In genomic region chr11:122177238-122177637, GRCh38 we compare ENCODE assay signal across 26 cellular contexts.
A peak's percentile ranks its signal among the peaks of the same experiment; 100 is the strongest.
DNase-seq lines count a peak whose midpoint lies in the region; ATAC-seq, FAIRE-seq and TF ChIP-seq lines count a peak whose summit lies in the region.
"Had no signal": no experiment of that assay in that cellular context is flagged by ENCODE, and none has a peak within 500 bp of the region (broad histone marks: within the 10 kb centered on the region; RNA-seq: fewer than 3 reads in every experiment).

No MANE protein-coding gene starts in this region.

- peaks cover 97% of the 10 kb centered on the region for H3K79me2 ChIP-seq in PC-3 (ENCODE audit: low read length)

- no peaks in the 10 kb centered on the region for H3K9me3 Mint-ChIP-seq in neural crest cell
- H3K9me3 Mint-ChIP-seq: activated CD4-positive, alpha-beta memory T cell treated with anti-CD3 and anti-CD28 coated beads for 36 hours; activated naive CD4-positive, alpha-beta T cell treated with anti-CD3 and anti-CD28 coated beads for 36 hours; brain; memory B cell; nephron progenitor cell; stimulated activated memory B cell treated with anti-CD40 and anti-IgM and Interleukin-4, amounts not matched to agents 10 μg/mL and 1 μg/mL and 100 μg/mL, for 72 hours; type B pancreatic cell had no signal

- peak overlapping the region; percentile 14 for H3K4me3 Mint-ChIP-seq in neural crest cell
- H3K4me3 Mint-ChIP-seq: activated CD4-positive, alpha-beta memory T cell treated with anti-CD3 and anti-CD28 coated beads for 36 hours; activated naive CD4-positive, alpha-beta T cell treated with anti-CD3 and anti-CD28 coated beads for 36 hours; brain; IgD-negative memory B cell; memory B cell; nephron progenitor cell; stimulated activated memory B cell treated with anti-CD40 and anti-IgM and Interleukin-4, amounts not matched to agents 10 μg/mL and 1 μg/mL and 100 μg/mL, for 72 hours; type B pancreatic cell had no signal

- peaks cover 55% of the 10 kb centered on the region for H3K4me1 Mint-ChIP-seq in neural crest cell
- H3K4me1 Mint-ChIP-seq: IgD-negative memory B cell; memory B cell; stimulated activated memory B cell treated with anti-CD40 and anti-IgM and Interleukin-4, amounts not matched to agents 10 μg/mL and 1 μg/mL and 100 μg/mL, for 72 hours had no signal

- FAIRE-seq in GM19239 (lab: Jason Lieb, UNC) = no peak
- FAIRE-seq: GM18507, H1, islet of Langerhans had no signal

- H3K27ac ChIP-seq in PC-3 (ENCODE audit: low read length) = peak overlapping the region; percentile 99
- peak overlapping the region; percentile 6 to 91 (median 79) for H3K27ac ChIP-seq in dorsolateral prefrontal cortex
- H3K27ac ChIP-seq: esophagus squamous epithelium, VCaP had no signal

- no peak for ATAC-seq in PC-3
- ATAC-seq in GM21619 (IDR thresholded peaks at IDR 0.05; ENCODE audit: unreplicated experiment) = no peak
- ATAC-seq in HG03457 (IDR thresholded peaks at IDR 0.05; ENCODE audit: unreplicated experiment) = no peak
- ATAC-seq: stimulated activated memory B cell treated with anti-CD40 and anti-IgM and Interleukin-4, amounts not matched to agents 10 μg/mL and 1 μg/mL and 100 μg/mL, for 72 hours had no signal

- peaks cover 26% of the 10 kb centered on the region for H3F3A ChIP-seq in PC-3 (ENCODE audit: low read length, unreplicated experiment)

- H3K27me3 ChIP-seq in PC-3 (ENCODE audit: low read length) = no peaks in the 10 kb centered on the region
- H3K27me3 ChIP-seq in dorsolateral prefrontal cortex = no peaks in the 10 kb centered on the region
- H3K27me3 ChIP-seq: esophagus squamous epithelium had no signal

- H3K27me3 Mint-ChIP-seq in neural crest cell (ENCODE audit: low read depth) = no peaks in the 10 kb centered on the region
- H3K27me3 Mint-ChIP-seq: brain; memory B cell; stimulated activated memory B cell treated with anti-CD40 and anti-IgM and Interleukin-4, amounts not matched to agents 10 μg/mL and 1 μg/mL and 100 μg/mL, for 72 hours had no signal

- peaks cover 69% of the 10 kb centered on the region for H3K36me3 ChIP-seq in PC-3 (ENCODE audit: low read depth, low read length)
- H3K36me3 ChIP-seq: esophagus squamous epithelium had no signal

- no TSS peak for BruUV-seq in PC-3 (replicated peaks; lab: Mats Ljungman, UMichigan)

- DNase-seq in AG04449 (ENCODE audit: low read depth, low spot score) (no peak), PC-3 (no peak), dorsolateral prefrontal cortex (no peak), neural crest cell (ENCODE audit: low read depth, low spot score) (no peak), UCSD-AML1 (lab: John Stamatoyannopoulos, UW; ENCODE audit: unreplicated experiment) (no peak), GM19239 (ENCODE audit: insufficient read length, low spot score) (no peak)
- DNase-seq: activated CD4-positive, alpha-beta memory T cell treated with anti-CD3 and anti-CD28 coated beads for 36 hours; activated naive CD4-positive, alpha-beta T cell treated with anti-CD3 and anti-CD28 coated beads for 36 hours; activated T-cell treated with anti-CD3 and anti-CD28 coated beads, Interleukin-2, amount 50 U/mL, for 1 hour; esophagus squamous epithelium; NCI-H187 treated with DMSO at 0.1 percent for 48 hours; NCI-H446; nephron progenitor cell; stimulated activated CD4-positive, alpha-beta T cell treated with anti-CD3 and anti-CD28 coated beads, Interleukin-15, amount 100 ng/mL, for 24 hours; T-helper 1 cell had no signal

- H3K27ac Mint-ChIP-seq in neural crest cell (ENCODE audit: unreplicated experiment) = no peak overlapping the region
- H3K27ac Mint-ChIP-seq: activated CD4-positive, alpha-beta memory T cell treated with anti-CD3 and anti-CD28 coated beads for 36 hours; activated naive CD4-positive, alpha-beta T cell treated with anti-CD3 and anti-CD28 coated beads for 36 hours; brain; IgD-negative memory B cell; memory B cell; stimulated activated memory B cell treated with anti-CD40 and anti-IgM and Interleukin-4, amounts not matched to agents 10 μg/mL and 1 μg/mL and 100 μg/mL, for 72 hours; type B pancreatic cell had no signal

- no peak for TF ChIP-seq CTCF in AG04449 (IDR thresholded peaks at IDR 0.05; ENCODE audit: insufficient read depth, low read length, missing control alignments)
- TF ChIP-seq CTCF in PC-3 (conservative IDR thresholded peaks at IDR 0.05; ENCODE audit: low read depth, low read length) = no peak
- no peak for TF ChIP-seq CTCF in dorsolateral prefrontal cortex (IDR thresholded peaks at IDR 0.05 in 54 of 56, conservative IDR thresholded peaks at IDR 0.05 in 2 of 56; ENCODE audit: low read depth in 1 of 56, partially characterized antibody in 56 of 56)
- no peak for TF ChIP-seq CTCF in neural crest cell (conservative IDR thresholded peaks at IDR 0.05)

- H3K4me3 ChIP-seq in AG04449 (ENCODE audit: low read depth, low read length) (peak overlapping the region; percentile 59), PC-3 (ENCODE audit: low read length) (peak overlapping the region; percentile 78), dorsolateral prefrontal cortex (peak overlapping the region in 1 of 59 donors; percentile 5)
- H3K4me3 ChIP-seq: esophagus squamous epithelium had no signal

- intact Hi-C loops in PC-3 (cut with micrococcal nuclease) (no loop called here), dorsolateral prefrontal cortex (cut with DNase I) (no loop called here)

- H4K20me1 ChIP-seq in PC-3 (ENCODE audit: low read length) = no peaks in the 10 kb centered on the region

- no peak overlapping the region for H2AFZ ChIP-seq in PC-3 (ENCODE audit: low read length)

- CTCF ChIA-PET in AG04449 (lab: Yijun Ruan, JAX) = interaction anchor here (0.9 kb wide), 1 partner anchor 522 kb away, joined by 3 read pairs; no protein-coding TSS in a partner anchor
- CTCF ChIA-PET in PC-3 (lab: Charles Lee) = no interaction called here

- peak overlapping the region; percentile 80 for H3K4me2 ChIP-seq in PC-3 (ENCODE audit: low read length)

- H3K9me2 ChIP-seq in PC-3 (replicated peaks; ENCODE audit: low read length) = no peaks in the 10 kb centered on the region

- no peaks in the 10 kb centered on the region for H3K9me3 ChIP-seq in PC-3 (ENCODE audit: low read length)
- H3K9me3 ChIP-seq: esophagus squamous epithelium had no signal

- peak overlapping the region; percentile 95 for H3K9ac ChIP-seq in PC-3 (ENCODE audit: low read length)

- H3K4me1 ChIP-seq in PC-3 (ENCODE audit: insufficient read depth, low read length) = peaks cover 73% of the 10 kb centered on the region

- no peaks in the 10 kb centered on the region for H3K36me3 Mint-ChIP-seq in neural crest cell (ENCODE audit: low read depth)
- H3K36me3 Mint-ChIP-seq: activated CD4-positive, alpha-beta memory T cell treated with anti-CD3 and anti-CD28 coated beads for 36 hours; IgD-negative memory B cell; memory B cell; stimulated activated memory B cell treated with anti-CD40 and anti-IgM and Interleukin-4, amounts not matched to agents 10 μg/mL and 1 μg/mL and 100 μg/mL, for 72 hours had no signal

- POLR2A ChIA-PET in AG04449 (lab: Yijun Ruan, JAX) = interaction anchor here (1.3 kb wide), 1 partner anchor 77 kb away, joined by 4 read pairs; no protein-coding TSS in a partner anchor
- POLR2A ChIA-PET in PC-3 (lab: Charles Lee; ENCODE audit: unreplicated experiment) = no interaction called here
